Comparison of ENCODE assay signal across 11 cellular contexts in genomic region chr9:133274236-133275104, GRCh38. TPM values are rescaled to one million over a fixed set of nuclear protein-coding genes. Genes with fewer than 3 reads are reported as not detected.
A peak's percentile ranks its signal among the peaks of the same experiment; 100 is the strongest.
DNase-seq lines count a peak whose midpoint lies in the region; ATAC-seq and TF ChIP-seq lines count a peak whose summit lies in the region.
"Had no signal": no experiment of that assay in that cellular context is flagged by ENCODE, and none has a peak within 500 bp of the region (broad histone marks: within the 10 kb centered on the region; RNA-seq: fewer than 3 reads in every experiment).

No MANE protein-coding gene starts in this region.

- intact Hi-C loops in left ventricle myocardium inferior (cut with micrococcal nuclease) = loop anchor here (10.0 kb wide), 1 partner anchor 90 kb away; no protein-coding TSS in a partner anchor
- intact Hi-C loops in CD8-positive, alpha-beta T cell (cut with DNase I, micrococcal nuclease) = no loop called here

- peak overlapping the region; percentile 35 for H3K4me3 Mint-ChIP-seq in neural progenitor cell
- peak overlapping the region; percentile 78 for H3K4me3 Mint-ChIP-seq in type B pancreatic cell
- no peak overlapping the region for H3K4me3 Mint-ChIP-seq in CD8-positive, alpha-beta T cell
- H3K4me3 Mint-ChIP-seq: activated T-helper 17 cell treated with anti-CD3 and anti-CD28 coated beads, Interleukin-2, amount 50 U/mL, for 72 hours had no signal

- H3K9me3 Mint-ChIP-seq in neural progenitor cell = peaks cover 5% of the 10 kb centered on the region
- no peaks in the 10 kb centered on the region for H3K9me3 Mint-ChIP-seq in type B pancreatic cell
- peaks cover 2% of the 10 kb centered on the region for H3K9me3 Mint-ChIP-seq in CD8-positive, alpha-beta T cell
- H3K9me3 Mint-ChIP-seq: activated T-helper 17 cell treated with anti-CD3 and anti-CD28 coated beads, Interleukin-2, amount 50 U/mL, for 72 hours had no signal

- H2AFZ ChIP-seq in neural progenitor cell (replicated peaks) = peak overlapping the region; percentile 100

- H3K36me3 Mint-ChIP-seq in neural progenitor cell (no peaks in the 10 kb centered on the region), type B pancreatic cell (no peaks in the 10 kb centered on the region)
- H3K36me3 Mint-ChIP-seq in CD8-positive, alpha-beta T cell = no peaks in the 10 kb centered on the region

- peak overlapping the region; percentile 94 for H3K4me2 ChIP-seq in neural progenitor cell

- peak; percentile 52 for DNase-seq in activated CD8-positive, alpha-beta memory T cell treated with anti-CD3 and anti-CD28 coated beads for 24 hours
- no peak for DNase-seq in activated CD8-positive, alpha-beta memory T cell treated with anti-CD3 and anti-CD28 coated beads, Interleukin-2, amount 50 U/mL, for 4 hours
- DNase-seq in left ventricle myocardium inferior (no peak), neural progenitor cell (ENCODE audit: low spot score) (no peak), type B pancreatic cell (ENCODE audit: extremely low spot score, unreplicated experiment) (peak; percentile 71), CD1c-positive myeloid dendritic cell (ENCODE audit: extremely low spot score) (no peak)
- no peak for DNase-seq in central memory CD4-positive, alpha-beta T cell
- DNase-seq in CD8-positive, alpha-beta T cell = no peak
- DNase-seq: cortex of kidney, NCI-H1694 treated with DMSO at 0.1 percent for 48 hours had no signal

- H3K27me3 Mint-ChIP-seq in neural progenitor cell (ENCODE audit: insufficient read depth, low read depth) (peaks cover 46% of the 10 kb centered on the region), type B pancreatic cell (peaks cover 69% of the 10 kb centered on the region)
- H3K27me3 Mint-ChIP-seq in CD8-positive, alpha-beta T cell (ENCODE audit: low read depth) = peaks cover 54% of the 10 kb centered on the region

- no peak overlapping the region for H3K27ac Mint-ChIP-seq in neural progenitor cell
- H3K27ac Mint-ChIP-seq in type B pancreatic cell = no peak overlapping the region
- no peak overlapping the region for H3K27ac Mint-ChIP-seq in CD8-positive, alpha-beta T cell
- H3K27ac Mint-ChIP-seq: activated T-helper 17 cell treated with anti-CD3 and anti-CD28 coated beads, Interleukin-2, amount 50 U/mL, for 72 hours had no signal

- CTCF ChIA-PET in CD8-positive, alpha-beta T cell (lab: Charles Lee) = no interaction called here

- H3K27me3 ChIP-seq in left ventricle myocardium inferior (ENCODE audit: low read depth) = peaks cover 52% of the 10 kb centered on the region
- H3K27me3 ChIP-seq in neural progenitor cell = peaks cover 89% of the 10 kb centered on the region
- H3K27me3 ChIP-seq in CD8-positive, alpha-beta T cell (ENCODE audit: insufficient read depth, low read length) = no peaks in the 10 kb centered on the region

- no peaks in the 10 kb centered on the region for H3K9me3 ChIP-seq in left ventricle myocardium inferior (replicated peaks)
- H3K9me3 ChIP-seq in neural progenitor cell (ENCODE audit: low read depth) = no peaks in the 10 kb centered on the region
- no peaks in the 10 kb centered on the region for H3K9me3 ChIP-seq in CD8-positive, alpha-beta T cell (ENCODE audit: low read length)

- no peaks in the 10 kb centered on the region for H3F3A ChIP-seq in neural progenitor cell (ENCODE audit: low read depth)

- no peak for ATAC-seq in CD8-positive, alpha-beta T cell
- ATAC-seq: activated T-helper 17 cell treated with anti-CD3 and anti-CD28 coated beads, Interleukin-2, amount 50 U/mL, for 72 hours had no signal

- H4K20me1 ChIP-seq in neural progenitor cell (ENCODE audit: low read depth) = no peaks in the 10 kb centered on the region

- H3K4me1 Mint-ChIP-seq in neural progenitor cell (peaks cover 3% of the 10 kb centered on the region), type B pancreatic cell (ENCODE audit: unreplicated experiment) (peaks cover 7% of the 10 kb centered on the region)
- H3K4me1 Mint-ChIP-seq in CD8-positive, alpha-beta T cell (ENCODE audit: low read depth) = no peaks in the 10 kb centered on the region
- H3K4me1 Mint-ChIP-seq: activated T-helper 17 cell treated with anti-CD3 and anti-CD28 coated beads, Interleukin-2, amount 50 U/mL, for 72 hours had no signal

- H3K79me2 ChIP-seq in neural progenitor cell (ENCODE audit: low read depth) = no peaks in the 10 kb centered on the region

- TF ChIP-seq CTCF in left ventricle myocardium inferior (IDR thresholded peaks at IDR 0.05; ENCODE audit: borderline replicate concordance) (no peak), neural progenitor cell (IDR thresholded peaks at IDR 0.05) (no peak), type B pancreatic cell (conservative IDR thresholded peaks at IDR 0.05) (no peak)
- no peak for TF ChIP-seq CTCF in CD8-positive, alpha-beta T cell (IDR thresholded peaks at IDR 0.05)

- peak overlapping the region; percentile 75 for H3K4me3 ChIP-seq in left ventricle myocardium inferior
- H3K4me3 ChIP-seq in neural progenitor cell = peak overlapping the region; percentile 60
- H3K4me3 ChIP-seq in CD8-positive, alpha-beta T cell (ENCODE audit: low read depth, low read length) = no peak overlapping the region

- H3K36me3 ChIP-seq in left ventricle myocardium inferior (no peaks in the 10 kb centered on the region), neural progenitor cell (no peaks in the 10 kb centered on the region)
- H3K36me3 ChIP-seq in CD8-positive, alpha-beta T cell (ENCODE audit: insufficient read depth, low read length) = no peaks in the 10 kb centered on the region

- H3K27ac ChIP-seq in left ventricle myocardium inferior (replicated peaks) (peak overlapping the region; percentile 86), neural progenitor cell (no peak overlapping the region)
- no peak overlapping the region for H3K27ac ChIP-seq in CD8-positive, alpha-beta T cell (ENCODE audit: low read depth, low read length)

- no peak overlapping the region for H3K9ac ChIP-seq in neural progenitor cell

- POLR2A ChIA-PET in CD8-positive, alpha-beta T cell (lab: Charles Lee) = no interaction called here

- H3K4me1 ChIP-seq in left ventricle myocardium inferior (peaks cover 32% of the 10 kb centered on the region), neural progenitor cell (no peaks in the 10 kb centered on the region)
- H3K4me1 ChIP-seq in CD8-positive, alpha-beta T cell (ENCODE audit: insufficient read depth, low read length) = peaks cover 6% of the 10 kb centered on the region

RNA-seq across cellular contexts. Expression of gene ABO, which starts 0.5 kb away (rescaled TPM):
- total RNA-seq in left ventricle myocardium inferior = 2.3 TPM
- total RNA-seq in neural progenitor cell (ENCODE audit: low replicate concordance) = not detected in 2 replicates
- 3.7 and 5.6 TPM in 2 replicates for total RNA-seq in type B pancreatic cell (ENCODE audit: low replicate concordance)
- not detected for total RNA-seq in CD8-positive, alpha-beta T cell
- total RNA-seq: activated T-helper 17 cell treated with anti-CD3 and anti-CD28 coated beads, Interleukin-2, amount 50 U/mL, for 72 hours had no signal

Comparison
In these comparisons a context has a peak if more than half of its experiments do, and no peak if none do; other contexts are left out.
1. DNase-seq: peak in activated CD8-positive, alpha-beta memory T cell treated with anti-CD3 and anti-CD28 coated beads for 24 hours (single experiment) and type B pancreatic cell (single experiment); none in activated CD8-positive, alpha-beta memory T cell treated with anti-CD3 and anti-CD28 coated beads, Interleukin-2, amount 50 U/mL, for 4 hours (single experiment), left ventricle myocardium inferior (single experiment), neural progenitor cell (single experiment), CD1c-positive myeloid dendritic cell (single experiment), central memory CD4-positive, alpha-beta T cell (single experiment) and CD8-positive, alpha-beta T cell (0 of 7).